In the genomic region with DNA sequence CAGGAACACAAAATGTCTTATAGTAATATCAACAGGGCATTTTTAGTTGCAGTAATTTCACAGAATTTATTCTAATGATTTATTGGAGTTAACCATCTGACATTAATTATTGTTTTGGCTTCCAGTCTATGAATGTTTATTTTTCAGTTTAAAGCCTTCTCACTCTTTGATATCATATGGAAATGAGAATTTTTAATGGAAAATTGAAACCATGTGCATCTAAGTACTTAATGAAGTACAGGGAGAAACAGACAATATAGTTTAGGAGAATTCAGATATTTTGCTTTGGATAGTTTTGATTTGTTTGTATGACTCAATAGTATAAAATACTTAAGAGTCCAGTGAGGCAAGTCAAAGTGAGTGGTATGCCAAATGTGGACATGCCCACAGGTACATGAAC, we compare ENCODE assay signal across 25 cellular contexts.
DNase-seq lines count a peak whose midpoint lies in the region; ATAC-seq and TF ChIP-seq lines count a peak whose summit lies in the region.
"Had no signal": no experiment of that assay in that cellular context is flagged by ENCODE, and none has a peak within 500 bp of the region (broad histone marks: within the 10 kb centered on the region; RNA-seq: fewer than 3 reads in every experiment).

No MANE protein-coding gene starts in this region.

- no peak overlapping the region for H4K8ac ChIP-seq in neuronal stem cell (ENCODE audit: low read depth, low read length)

- H3K79me1 ChIP-seq in neuronal stem cell (ENCODE audit: low read depth, low read length), result no peaks in the 10 kb centered on the region

- no peaks in the 10 kb centered on the region for H3K27me3 ChIP-seq in RWPE2 (ENCODE audit: insufficient read depth, poor library complexity, severe bottlenecking)
- H3K27me3 ChIP-seq in neuronal stem cell (ENCODE audit: control insufficient read depth in 3 of 3, insufficient read depth in 3 of 3, low read depth in 1 of 3, low read length in 3 of 3), result no peaks in the 10 kb centered on the region
- H3K27me3 ChIP-seq: heart right ventricle had no signal

- no peak overlapping the region for H2BK120ac ChIP-seq in neuronal stem cell (ENCODE audit: low read depth, low read length)

- no peak overlapping the region for H3K23ac ChIP-seq in neuronal stem cell (ENCODE audit: low read depth, low read length, poor library complexity)

- H3K4me2 ChIP-seq in neuronal stem cell (ENCODE audit: insufficient read depth, low read length, poor library complexity, severe bottlenecking), result no peak overlapping the region
- H3K4me2 ChIP-seq: smooth muscle cell had no signal

- H3K9me3 ChIP-seq in HEK293 (ENCODE audit: control insufficient read depth, insufficient read depth, low read depth, low read length), result no peaks in the 10 kb centered on the region
- H3K9me3 ChIP-seq in RWPE2 (ENCODE audit: severe bottlenecking), result no peaks in the 10 kb centered on the region
- H3K9me3 ChIP-seq in neuronal stem cell (replicated peaks in 1 of 2; ENCODE audit: control insufficient read depth in 2 of 2, insufficient read depth in 1 of 2, low read depth in 1 of 2, low read length in 2 of 2), result peaks cover 0 to 8% of the 10 kb centered on the region in 2 donors
- H3K9me3 ChIP-seq: heart right ventricle had no signal

- no peak overlapping the region for H2AK5ac ChIP-seq in neuronal stem cell (ENCODE audit: low read depth, low read length)

- no peak overlapping the region for H3K18ac ChIP-seq in neuronal stem cell (ENCODE audit: low read length)

- no peak overlapping the region for H2BK5ac ChIP-seq in neuronal stem cell (ENCODE audit: low read length)

- POLR2A ChIA-PET in HEK293 (lab: Yijun Ruan, JAX), result no interaction called here

- peak; percentile 40 for DNase-seq in ELR (ENCODE audit: low read depth)
- no peak for DNase-seq in RWPE2 (ENCODE audit: low spot score)
- peak; percentile 16 for DNase-seq in fibroblast of the conjunctiva (ENCODE audit: low read depth)
- no peak for DNase-seq in neuronal stem cell (ENCODE audit: low spot score)
- DNase-seq in COLO668 (lab: John Stamatoyannopoulos, UW; ENCODE audit: unreplicated experiment), result no peak
- no peak for DNase-seq in SKM-1 (lab: John Stamatoyannopoulos, UW; ENCODE audit: unreplicated experiment)
- DNase-seq: activated CD4-positive, alpha-beta T cell treated with anti-CD3 and anti-CD28 coated beads, Interleukin-2, amount 50 U/mL, for 48 hours; activated CD8-positive, alpha-beta memory T cell treated with anti-CD3 and anti-CD28 coated beads, Interleukin-2, amount 50 U/mL, for 4 hours; activated naive CD4-positive, alpha-beta T cell treated with anti-CD3 and anti-CD28 coated beads, Interleukin-2, amount 50 U/mL, for 16 hours; caudate nucleus; CD4-positive, alpha-beta T cell; DMS 273 treated with DMSO at 0.1 percent for 48 hours; GF-D8; H9; heart right ventricle; KBM-7; naive thymus-derived CD8-positive, alpha-beta T cell; NCI-H1694; NCI-H526; stimulated activated CD4-positive, alpha-beta T cell treated with anti-CD3 and anti-CD28 coated beads, Interleukin-2, amount 100 ng/mL, for 24 hours; T1000 had no signal

- H3K14ac ChIP-seq in neuronal stem cell (ENCODE audit: low read length), result no peak overlapping the region

- ATAC-seq in RWPE2 (ENCODE audit: low read depth) (no peak), GM18520 (IDR thresholded peaks at IDR 0.05; ENCODE audit: unreplicated experiment) (no peak)
- ATAC-seq: heart right ventricle; left lobe of liver; naive thymus-derived CD8-positive, alpha-beta T cell had no signal

- TF ChIP-seq CTCF in HEK293 (tag by site-specific recombination; IDR thresholded peaks at IDR 0.05) (no peak), RWPE2 (IDR thresholded peaks at IDR 0.05; ENCODE audit: poor library complexity, severe bottlenecking) (no peak)

- H3K4me3 ChIP-seq in HEK293 (ENCODE audit: low read depth, low read length) (no peak overlapping the region), RWPE2 (ENCODE audit: severe bottlenecking) (no peak overlapping the region), neuronal stem cell (ENCODE audit: low read length in 2 of 2) (no peak overlapping the region)
- H3K4me3 ChIP-seq: heart right ventricle, smooth muscle cell had no signal

- no peaks in the 10 kb centered on the region for H3K36me3 ChIP-seq in HEK293 (ENCODE audit: control insufficient read depth in 2 of 2, insufficient read depth in 1 of 2, low read length in 2 of 2)
- peaks cover 17% of the 10 kb centered on the region for H3K36me3 ChIP-seq in RWPE2 (ENCODE audit: low read depth)
- peaks cover 0 to 27% of the 10 kb centered on the region in 2 donors for H3K36me3 ChIP-seq in neuronal stem cell (replicated peaks in 1 of 2; ENCODE audit: control insufficient read depth in 2 of 2, insufficient read depth in 2 of 2, low read length in 2 of 2)

- no peak overlapping the region for H2AFZ ChIP-seq in neuronal stem cell (ENCODE audit: low read length)

- no peak overlapping the region for H3K4ac ChIP-seq in neuronal stem cell (ENCODE audit: low read length)

- CTCF ChIA-PET in HEK293 (lab: Yijun Ruan, JAX), result no interaction called here

- H3K27ac ChIP-seq in HEK293 (ENCODE audit: extremely low read depth, low read depth, low read length), result no peak overlapping the region
- peak overlapping the region; percentile 82 for H3K27ac ChIP-seq in RWPE2 (ENCODE audit: poor library complexity, severe bottlenecking)
- no peak overlapping the region for H3K27ac ChIP-seq in neuronal stem cell (replicated peaks; ENCODE audit: low read length)
- H3K27ac ChIP-seq: heart right ventricle had no signal

- H3K4me1 ChIP-seq in HEK293 (ENCODE audit: control insufficient read depth, insufficient read depth, low read length) (peaks cover 16% of the 10 kb centered on the region), RWPE2 (ENCODE audit: insufficient read depth, poor library complexity, severe bottlenecking) (peaks cover 65% of the 10 kb centered on the region), neuronal stem cell (ENCODE audit: control insufficient read depth in 2 of 2, insufficient read depth in 1 of 2, low read depth in 1 of 2, low read length in 2 of 2) (peaks cover 7 to 42% of the 10 kb centered on the region in 2 donors)
- H3K4me1 ChIP-seq: heart right ventricle had no signal

- no peak overlapping the region for H2BK15ac ChIP-seq in neuronal stem cell (ENCODE audit: low read length)

- H4K91ac ChIP-seq in neuronal stem cell (ENCODE audit: low read depth, low read length, poor library complexity), result no peak overlapping the region

- H2BK12ac ChIP-seq in neuronal stem cell (ENCODE audit: low read length), result no peak overlapping the region

- H3K9ac ChIP-seq in neuronal stem cell (ENCODE audit: low read depth, low read length, poor library complexity), result no peak overlapping the region

TF ChIP-seq in HEK293, 187 proteins besides CTCF, POLR2A, EP300 and RAD21:
- TF ChIP-seq IKZF3 (tag by site-specific recombination; IDR thresholded peaks at IDR 0.05) (no peak), ZNF16 (tag by site-specific recombination; IDR thresholded peaks at IDR 0.05; ENCODE audit: low read depth) (no peak)
- TF ChIP-seq, protein P1, sequence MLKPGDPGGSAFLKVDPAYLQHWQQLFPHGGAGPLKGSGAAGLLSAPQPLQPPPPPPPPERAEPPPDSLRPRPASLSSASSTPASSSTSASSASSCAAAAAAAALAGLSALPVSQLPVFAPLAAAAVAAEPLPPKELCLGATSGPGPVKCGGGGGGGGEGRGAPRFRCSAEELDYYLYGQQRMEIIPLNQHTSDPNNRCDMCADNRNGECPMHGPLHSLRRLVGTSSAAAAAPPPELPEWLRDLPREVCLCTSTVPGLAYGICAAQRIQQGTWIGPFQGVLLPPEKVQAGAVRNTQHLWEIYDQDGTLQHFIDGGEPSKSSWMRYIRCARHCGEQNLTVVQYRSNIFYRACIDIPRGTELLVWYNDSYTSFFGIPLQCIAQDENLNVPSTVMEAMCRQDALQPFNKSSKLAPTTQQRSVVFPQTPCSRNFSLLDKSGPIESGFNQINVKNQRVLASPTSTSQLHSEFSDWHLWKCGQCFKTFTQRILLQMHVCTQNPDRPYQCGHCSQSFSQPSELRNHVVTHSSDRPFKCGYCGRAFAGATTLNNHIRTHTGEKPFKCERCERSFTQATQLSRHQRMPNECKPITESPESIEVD (tag by site-specific recombination; IDR thresholded peaks at IDR 0.05), result peak; percentile 65
- TF ChIP-seq, protein P2, sequence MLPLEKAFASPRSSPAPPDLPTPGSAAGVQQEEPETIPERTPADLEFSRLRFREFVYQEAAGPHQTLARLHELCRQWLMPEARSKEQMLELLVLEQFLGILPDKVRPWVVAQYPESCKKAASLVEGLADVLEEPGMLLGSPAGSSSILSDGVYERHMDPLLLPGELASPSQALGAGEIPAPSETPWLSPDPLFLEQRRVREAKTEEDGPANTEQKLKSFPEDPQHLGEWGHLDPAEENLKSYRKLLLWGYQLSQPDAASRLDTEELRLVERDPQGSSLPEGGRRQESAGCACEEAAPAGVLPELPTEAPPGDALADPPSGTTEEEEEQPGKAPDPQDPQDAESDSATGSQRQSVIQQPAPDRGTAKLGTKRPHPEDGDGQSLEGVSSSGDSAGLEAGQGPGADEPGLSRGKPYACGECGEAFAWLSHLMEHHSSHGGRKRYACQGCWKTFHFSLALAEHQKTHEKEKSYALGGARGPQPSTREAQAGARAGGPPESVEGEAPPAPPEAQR (tag by site-specific recombination; IDR thresholded peaks at IDR 0.05), result no peak

Comparison
In these comparisons a context has a peak if more than half of its experiments do, and no peak if none do; other contexts are left out.
1. DNase-seq: peak in ELR (single experiment) and fibroblast of the conjunctiva (single experiment); none in RWPE2 (single experiment), neuronal stem cell (single experiment), COLO668 (single experiment) and SKM-1 (single experiment).